16 cellular contexts compared by ENCODE assay signal in genomic region chr1:207620573-207620893, GRCh38. TPM values are rescaled to one million over a fixed set of nuclear protein-coding genes. Genes with fewer than 3 reads are reported as not detected.
"Had no signal": no experiment of that assay in that cellular context is flagged by ENCODE, and none has a peak within 500 bp of the region (broad histone marks: within the 10 kb centered on the region; RNA-seq: fewer than 3 reads in every experiment).

No MANE protein-coding gene starts in this region.

- H3K4me3 ChIP-seq: smooth muscle cell, suprapubic skin, upper lobe of right lung had no signal

- H3K27ac Mint-ChIP-seq: activated CD4-positive, alpha-beta memory T cell treated with anti-CD3 and anti-CD28 coated beads for 36 hours; activated CD4-positive, alpha-beta T cell treated with anti-CD3 and anti-CD28 coated beads for 36 hours; activated naive CD4-positive, alpha-beta T cell treated with anti-CD3 and anti-CD28 coated beads, Interleukin-2, amount 50 U/mL, for 72 hours; natural killer cell treated with Interleukin-12 subunit alpha and Interleukin-12 subunit beta and Interleukin-15 and Interleukin-18, amount 100 ng/mL, for 72 hours; progenitor cell of endocrine pancreas; stimulated activated naive CD8-positive, alpha-beta T cell treated with anti-CD3 and anti-CD28 coated beads, Interleukin-15, Interleukin-2, amounts not matched to agents 100 ng/mL and 50 ng/mL, for 24 hours had no signal

- H3K4me1 Mint-ChIP-seq: activated CD4-positive, alpha-beta T cell treated with anti-CD3 and anti-CD28 coated beads for 36 hours had no signal

- H3K9me3 ChIP-seq: suprapubic skin, upper lobe of right lung had no signal

- H3K9me3 Mint-ChIP-seq: activated CD4-positive, alpha-beta memory T cell treated with anti-CD3 and anti-CD28 coated beads for 36 hours; activated naive CD4-positive, alpha-beta T cell treated with anti-CD3 and anti-CD28 coated beads, Interleukin-2, amount 50 U/mL, for 72 hours; natural killer cell treated with Interleukin-12 subunit alpha and Interleukin-12 subunit beta and Interleukin-15 and Interleukin-18, amount 100 ng/mL, for 72 hours; stimulated activated naive CD8-positive, alpha-beta T cell treated with anti-CD3 and anti-CD28 coated beads, Interleukin-15, Interleukin-2, amounts not matched to agents 100 ng/mL and 50 ng/mL, for 24 hours had no signal

- H3K36me3 ChIP-seq: suprapubic skin, upper lobe of right lung had no signal

- H3K27me3 Mint-ChIP-seq: activated CD4-positive, alpha-beta memory T cell treated with anti-CD3 and anti-CD28 coated beads for 36 hours; activated CD4-positive, alpha-beta T cell treated with anti-CD3 and anti-CD28 coated beads for 36 hours; progenitor cell of endocrine pancreas; stimulated activated naive CD8-positive, alpha-beta T cell treated with anti-CD3 and anti-CD28 coated beads, Interleukin-15, Interleukin-2, amounts not matched to agents 100 ng/mL and 50 ng/mL, for 24 hours had no signal

- H3K4me1 ChIP-seq: suprapubic skin, upper lobe of right lung had no signal

- H3K27me3 ChIP-seq: upper lobe of right lung had no signal

- DNase-seq: activated gamma-delta T cell; activated T-cell treated with anti-CD3 and anti-CD28 coated beads, Interleukin-2, amount 50 U/mL, for 4 hours; left ventricle myocardium superior; upper lobe of right lung had no signal

- H3K4me2 ChIP-seq: smooth muscle cell had no signal

- H3K36me3 Mint-ChIP-seq: activated CD4-positive, alpha-beta memory T cell treated with anti-CD3 and anti-CD28 coated beads for 36 hours; activated naive CD4-positive, alpha-beta T cell treated with anti-CD3 and anti-CD28 coated beads, Interleukin-2, amount 50 U/mL, for 72 hours; natural killer cell treated with Interleukin-12 subunit alpha and Interleukin-12 subunit beta and Interleukin-15 and Interleukin-18, amount 100 ng/mL, for 72 hours had no signal

- H3K4me3 Mint-ChIP-seq: activated CD4-positive, alpha-beta memory T cell treated with anti-CD3 and anti-CD28 coated beads for 36 hours; activated CD4-positive, alpha-beta T cell treated with anti-CD3 and anti-CD28 coated beads for 36 hours; activated T-cell treated with anti-CD3 and anti-CD28 coated beads, Interleukin-2, amount 50 U/mL, for 4 hours; natural killer cell treated with Interleukin-12 subunit alpha and Interleukin-12 subunit beta and Interleukin-15 and Interleukin-18, amount 100 ng/mL, for 72 hours; stimulated activated naive CD8-positive, alpha-beta T cell treated with anti-CD3 and anti-CD28 coated beads, Interleukin-15, Interleukin-2, amounts not matched to agents 100 ng/mL and 50 ng/mL, for 24 hours had no signal

- H3K27ac ChIP-seq: suprapubic skin, upper lobe of right lung had no signal

RNA-seq across cellular contexts. Expression of gene CR1L, which starts 24.4 kb away (rescaled TPM):
- total RNA-seq: activated CD4-positive, alpha-beta memory T cell treated with anti-CD3 and anti-CD28 coated beads for 36 hours; activated CD4-positive, alpha-beta T cell treated with anti-CD3 and anti-CD28 coated beads for 36 hours; activated T-cell treated with anti-CD3 and anti-CD28 coated beads, Interleukin-2, amount 50 U/mL, for 4 hours; cardiac septum; esophagus mucosa; kidney epithelial cell; left ventricle myocardium superior; natural killer cell treated with Interleukin-12 subunit alpha and Interleukin-12 subunit beta and Interleukin-15 and Interleukin-18, amount 100 ng/mL, for 72 hours; omental fat pad; progenitor cell of endocrine pancreas; smooth muscle cell; suprapubic skin; upper lobe of right lung had no signal
